In the genomic region with DNA sequence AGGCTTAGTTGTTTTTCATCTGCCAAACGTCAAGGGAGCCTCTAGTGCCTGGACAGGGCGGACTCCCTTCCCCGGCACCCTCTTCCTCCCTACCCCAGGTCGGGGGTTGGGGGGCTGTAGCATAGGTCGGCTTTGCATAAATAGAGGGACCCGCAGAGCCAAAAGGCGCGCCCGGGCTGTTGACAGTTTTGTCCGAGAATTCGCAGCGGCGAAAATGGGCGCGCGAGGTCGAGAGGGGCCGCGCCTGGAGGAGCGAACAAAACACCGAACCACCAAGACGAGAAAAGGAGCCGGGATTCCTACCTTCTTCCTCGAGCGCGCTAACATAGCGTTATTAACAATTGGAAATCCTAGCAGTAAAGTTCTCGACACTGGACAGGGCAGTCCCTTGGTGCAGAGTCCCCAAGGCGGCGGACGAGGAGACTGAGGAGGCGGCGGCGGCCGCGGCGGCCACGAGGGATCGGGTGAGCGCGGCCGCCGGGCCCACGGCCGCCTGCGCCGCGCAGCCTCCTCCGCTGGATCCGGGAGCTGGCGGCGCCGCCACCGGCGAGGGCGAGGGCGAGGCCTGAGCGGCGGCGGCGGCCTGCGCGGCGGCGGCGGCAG, we compare ENCODE assay signal across 8 cellular contexts. TPM values are rescaled to one million over a fixed set of nuclear protein-coding genes. Genes with fewer than 3 reads are reported as not detected.
A peak's percentile ranks its signal among the peaks of the same experiment; 100 is the strongest.
DNase-seq lines count a peak whose midpoint lies in the region; ATAC-seq and TF ChIP-seq lines count a peak whose summit lies in the region.

No MANE protein-coding gene starts in this region.

- H3K9me3 Mint-ChIP-seq in activated T-cell treated with anti-CD3 and anti-CD28 coated beads, Interleukin-2, amount 50 U/mL, for 24 hours = no peaks in the 10 kb centered on the region
- H3K9me3 Mint-ChIP-seq in immature natural killer cell = peaks cover 0 to 38% (median 11%) of the 10 kb centered on the region in 6 donors

- H3K36me3 Mint-ChIP-seq in activated T-cell treated with anti-CD3 and anti-CD28 coated beads, Interleukin-2, amount 50 U/mL, for 24 hours (ENCODE audit: low read depth) = no peaks in the 10 kb centered on the region
- H3K36me3 Mint-ChIP-seq in immature natural killer cell = no peaks in the 10 kb centered on the region

- POLR2A ChIA-PET in A673 (lab: Charles Lee; ENCODE audit: low non-redundant PET) = no interaction called here

- no peaks in the 10 kb centered on the region for H3K9me3 ChIP-seq in A673 (ENCODE audit: low read depth, low read length, poor library complexity, severe bottlenecking)

- CTCF ChIA-PET in A673 (lab: Charles Lee) = no interaction called here

- intact Hi-C loops in A673 (cut with micrococcal nuclease; ENCODE audit: unreplicated experiment) = loop anchor here (2.0 kb wide), 1 partner anchor 488 kb away; no protein-coding TSS in a partner anchor

- no peak for ATAC-seq in HG02623 (IDR thresholded peaks at IDR 0.05; ENCODE audit: unreplicated experiment)

- no peaks in the 10 kb centered on the region for H3K36me3 ChIP-seq in A673 (ENCODE audit: insufficient read depth, low read length, poor library complexity, severe bottlenecking)
- H3K36me3 ChIP-seq in H7 (replicated peaks; ENCODE audit: control insufficient read depth, insufficient read depth, low read length) = no peaks in the 10 kb centered on the region

- no peak for TF ChIP-seq CTCF in A673 (conservative IDR thresholded peaks at IDR 0.05; ENCODE audit: low read depth, low read length)

- H3K27ac Mint-ChIP-seq in activated T-cell treated with anti-CD3 and anti-CD28 coated beads, Interleukin-2, amount 50 U/mL, for 24 hours = peak overlapping the region; percentile 83
- H3K27ac Mint-ChIP-seq in immature natural killer cell = peak overlapping the region in 1 of 6 donors; percentile 66

- H3K27me3 Mint-ChIP-seq in activated T-cell treated with anti-CD3 and anti-CD28 coated beads, Interleukin-2, amount 50 U/mL, for 24 hours = peaks cover 83% of the 10 kb centered on the region
- peaks cover 60 to 72% (median 71%) of the 10 kb centered on the region in 3 donors for H3K27me3 Mint-ChIP-seq in immature natural killer cell (ENCODE audit: low read depth in 3 of 3)

- peaks cover 19% of the 10 kb centered on the region for H3K4me1 Mint-ChIP-seq in activated T-cell treated with anti-CD3 and anti-CD28 coated beads, Interleukin-2, amount 50 U/mL, for 24 hours (ENCODE audit: low read depth)
- H3K4me1 Mint-ChIP-seq in immature natural killer cell = peaks cover 21 to 24% of the 10 kb centered on the region in 2 donors

- peaks cover 67% of the 10 kb centered on the region for H3K27me3 ChIP-seq in A673 (replicated peaks; ENCODE audit: insufficient read depth, low read depth, low read length, poor library complexity)
- peaks cover 94% of the 10 kb centered on the region for H3K27me3 ChIP-seq in H7 (ENCODE audit: control insufficient read depth, insufficient read depth, low read length)

- peak overlapping the region; percentile 57 for H3K4me3 ChIP-seq in A673 (ENCODE audit: low read depth, low read length, poor library complexity, severe bottlenecking)
- peak overlapping the region; percentile 34 for H3K4me3 ChIP-seq in H7 (ENCODE audit: insufficient read depth, low read depth, low read length)

- DNase-seq in A673 (ENCODE audit: low spot score) (peak; percentile 15), H7 (peak; percentile 42), immature natural killer cell (peak in 1 of 3 donors; percentile 5), NCI-H345 (lab: John Stamatoyannopoulos, UW) (no peak), medulla oblongata (ENCODE audit: extremely low spot score) (no peak), GOT3 (lab: John Stamatoyannopoulos, UW) (no peak)
- DNase-seq in activated T-cell treated with anti-CD3 and anti-CD28 coated beads, Interleukin-2, amount 50 U/mL, for 24 hours = peak; percentile 41

- peak overlapping the region; percentile 67 for H3K4me3 Mint-ChIP-seq in activated T-cell treated with anti-CD3 and anti-CD28 coated beads, Interleukin-2, amount 50 U/mL, for 24 hours
- H3K4me3 Mint-ChIP-seq in immature natural killer cell = peak overlapping the region; percentile 64 to 80 (median 73)

- peaks cover 15% of the 10 kb centered on the region for H3K4me1 ChIP-seq in A673 (ENCODE audit: insufficient read depth, low read length, poor library complexity, severe bottlenecking)

- BruUV-seq in A673 (replicated peaks; lab: Mats Ljungman, UMichigan) = TSS peak; percentile 72

- no peak overlapping the region for H3K27ac ChIP-seq in A673 (ENCODE audit: low read depth, low read length, poor library complexity, severe bottlenecking)

RNA-seq across cellular contexts. Expression of gene FOXD1, which starts 1.8 kb away (rescaled TPM):
- total RNA-seq in A673 (2021) = 4.4 and 4.5 TPM in 2 replicates
- 2.5 and 2.6 TPM in 2 replicates for total RNA-seq in H7 (2014; rRNA removed; shearing (Covaris generic))
- not detected for polyA plus RNA-seq in immature natural killer cell

RNA-seq across cellular contexts. Expression of gene BTF3, which starts 51.5 kb away (rescaled TPM):
- total RNA-seq in A673 (2021) = 724 and 729 TPM in 2 replicates
- 347 and 420 TPM in 2 replicates for total RNA-seq in H7 (2014; rRNA removed; shearing (Covaris generic))
- 100 to 1,000 TPM; 483 to 591 (median 494) TPM for polyA plus RNA-seq in immature natural killer cell

Comparison
In these comparisons a context has a peak if more than half of its experiments do, and no peak if none do; other contexts are left out.
1. DNase-seq: peak in A673 (single experiment), H7 (single experiment) and activated T-cell treated with anti-CD3 and anti-CD28 coated beads, Interleukin-2, amount 50 U/mL, for 24 hours (single experiment); none in NCI-H345 (single experiment), medulla oblongata (single experiment) and GOT3 (single experiment).